In the genomic region with DNA sequence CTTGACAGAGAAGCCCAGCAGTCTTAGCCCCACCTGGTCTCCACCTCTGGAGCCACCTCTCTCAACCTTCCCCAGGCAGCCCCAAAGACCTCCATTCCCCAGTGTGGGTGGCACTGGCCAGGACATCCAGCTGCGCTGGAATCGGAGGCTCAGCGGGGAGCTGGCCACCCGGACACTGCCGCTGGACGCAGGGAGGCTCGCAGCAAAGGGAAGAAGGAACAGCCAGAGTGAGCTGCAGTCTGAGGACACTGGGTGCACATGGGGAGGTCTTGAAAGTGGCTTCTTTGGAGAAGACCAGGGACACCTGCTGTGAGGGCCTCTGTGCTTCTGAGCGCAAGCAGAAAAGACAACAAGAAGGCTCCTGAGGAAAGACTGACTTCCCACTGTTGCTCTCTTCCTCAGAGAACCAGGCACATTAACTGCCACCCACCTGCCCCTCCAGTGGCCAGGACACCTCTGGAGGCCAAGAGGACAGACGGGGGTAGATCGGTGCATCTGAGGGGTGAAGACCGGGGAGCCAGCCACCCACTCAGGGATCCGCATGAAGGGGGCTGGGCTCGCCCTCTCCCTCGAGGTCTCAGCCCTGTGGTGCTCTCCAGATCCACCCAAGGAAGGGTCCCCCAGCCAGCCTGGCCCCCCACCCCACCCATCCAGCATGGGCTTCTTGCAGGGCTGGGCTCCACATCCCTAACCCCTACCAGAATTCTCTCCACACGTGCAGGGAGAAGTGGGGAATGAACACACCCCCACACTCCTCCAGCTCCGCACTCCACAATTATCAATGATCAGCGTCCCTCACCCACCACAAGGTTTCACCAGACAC, we compare ENCODE assay signal across 19 cellular contexts. TPM values are rescaled to one million over a fixed set of nuclear protein-coding genes. Genes with fewer than 3 reads are reported as not detected.
DNase-seq lines count a peak whose midpoint lies in the region; ATAC-seq and TF ChIP-seq lines count a peak whose summit lies in the region.
"Had no signal": no experiment of that assay in that cellular context is flagged by ENCODE, and none has a peak within 500 bp of the region (broad histone marks: within the 10 kb centered on the region; RNA-seq: fewer than 3 reads in every experiment).

No MANE protein-coding gene starts in this region.

- H3K9me3 ChIP-seq in T-helper 17 cell (ENCODE audit: control insufficient read depth, low read length, poor library complexity, severe bottlenecking), result no peaks in the 10 kb centered on the region
- H3K9me3 ChIP-seq in heart right ventricle, result no peaks in the 10 kb centered on the region
- no peaks in the 10 kb centered on the region for H3K9me3 ChIP-seq in psoas muscle
- no peaks in the 10 kb centered on the region for H3K9me3 ChIP-seq in hepatocyte (ENCODE audit: low read depth)
- no peaks in the 10 kb centered on the region for H3K9me3 ChIP-seq in esophagus squamous epithelium
- H3K9me3 ChIP-seq: A549, breast epithelium had no signal

- no peak overlapping the region for H3K4me2 ChIP-seq in hepatocyte

- H3K27me3 ChIP-seq in heart right ventricle (peaks cover 0 to 36% (median 19%) of the 10 kb centered on the region in 7 donors), psoas muscle (ENCODE audit: insufficient read depth in 3 of 3, low read length in 2 of 3) (peaks cover 0 to 11% (median 0%) of the 10 kb centered on the region in 3 donors), hepatocyte (peaks cover 46% of the 10 kb centered on the region), esophagus squamous epithelium (peaks cover 0 to 59% (median 0%) of the 10 kb centered on the region in 4 donors)

- H3K9me2 ChIP-seq in hepatocyte (replicated peaks; ENCODE audit: insufficient read depth), result no peaks in the 10 kb centered on the region

- H3K4me1 Mint-ChIP-seq in activated CD8-positive, alpha-beta T cell treated with anti-CD3 and anti-CD28 coated beads for 36 hours (ENCODE audit: low read depth), result peaks cover 7% of the 10 kb centered on the region
- peaks cover 6% of the 10 kb centered on the region for H3K4me1 Mint-ChIP-seq in activated CD8-positive, alpha-beta T cell treated with anti-CD3 and anti-CD28 coated beads, Interleukin-2, amount 10 ng/mL, durations not matched to agents 7 days and 5 days (ENCODE audit: low read depth)
- H3K4me1 Mint-ChIP-seq in T-helper 17 cell, result peaks cover 6% of the 10 kb centered on the region

- no peaks in the 10 kb centered on the region for H3K79me2 ChIP-seq in hepatocyte

- H3K9me3 Mint-ChIP-seq in activated CD8-positive, alpha-beta T cell treated with anti-CD3 and anti-CD28 coated beads for 36 hours, result no peaks in the 10 kb centered on the region
- H3K9me3 Mint-ChIP-seq in activated CD8-positive, alpha-beta T cell treated with anti-CD3 and anti-CD28 coated beads, Interleukin-2, amount 10 ng/mL, durations not matched to agents 7 days and 5 days (ENCODE audit: insufficient read depth), result no peaks in the 10 kb centered on the region
- H3K9me3 Mint-ChIP-seq: activated CD4-positive, alpha-beta memory T cell treated with anti-CD3 and anti-CD28 coated beads, Interleukin-2, amount 10 ng/mL, durations not matched to agents 7 days and 5 days; natural killer cell treated with Interleukin-12 subunit alpha and Interleukin-12 subunit beta and Interleukin-15 and Interleukin-18, amount 100 ng/mL, for 72 hours had no signal

- no peaks in the 10 kb centered on the region for H4K20me1 ChIP-seq in hepatocyte (ENCODE audit: insufficient read depth, poor library complexity, severe bottlenecking)

- CTCF ChIA-PET in activated CD8-positive, alpha-beta T cell treated with anti-CD3 and anti-CD28 coated beads for 36 hours (lab: Charles Lee), result no interaction called here
- CTCF ChIA-PET in activated CD8-positive, alpha-beta T cell treated with anti-CD3 and anti-CD28 coated beads, Interleukin-2, amount 10 ng/mL, durations not matched to agents 7 days and 5 days (lab: Charles Lee), result no interaction called here

- peak overlapping the region; percentile 56 to 96 (median 84) for H3K27ac ChIP-seq in heart right ventricle
- peak overlapping the region; percentile 98 for H3K27ac ChIP-seq in psoas muscle
- no peak overlapping the region for H3K27ac ChIP-seq in hepatocyte
- no peak overlapping the region for H3K27ac ChIP-seq in esophagus squamous epithelium
- H3K27ac ChIP-seq: A549, breast epithelium, SK-N-MC had no signal

- H3K4me3 ChIP-seq in heart right ventricle (peak overlapping the region in 7 of 10 donors; percentile 43 to 54 (median 50)), psoas muscle (peak overlapping the region; percentile 74), hepatocyte (no peak overlapping the region), esophagus squamous epithelium (no peak overlapping the region)
- H3K4me3 ChIP-seq: A549, lung, SK-N-MC had no signal

- peaks cover 28% of the 10 kb centered on the region for H3K27me3 Mint-ChIP-seq in activated CD8-positive, alpha-beta T cell treated with anti-CD3 and anti-CD28 coated beads for 36 hours
- peaks cover 39% of the 10 kb centered on the region for H3K27me3 Mint-ChIP-seq in activated CD8-positive, alpha-beta T cell treated with anti-CD3 and anti-CD28 coated beads, Interleukin-2, amount 10 ng/mL, durations not matched to agents 7 days and 5 days (ENCODE audit: low read depth)
- H3K27me3 Mint-ChIP-seq in T-helper 17 cell, result peaks cover 52% of the 10 kb centered on the region

- H3K36me3 Mint-ChIP-seq in activated CD8-positive, alpha-beta T cell treated with anti-CD3 and anti-CD28 coated beads for 36 hours (ENCODE audit: low read depth), result no peaks in the 10 kb centered on the region
- no peaks in the 10 kb centered on the region for H3K36me3 Mint-ChIP-seq in activated CD8-positive, alpha-beta T cell treated with anti-CD3 and anti-CD28 coated beads, Interleukin-2, amount 10 ng/mL, durations not matched to agents 7 days and 5 days (ENCODE audit: low read depth)
- H3K36me3 Mint-ChIP-seq in T-helper 17 cell (ENCODE audit: low read depth), result peaks cover 8% of the 10 kb centered on the region
- H3K36me3 Mint-ChIP-seq: natural killer cell treated with Interleukin-12 subunit alpha and Interleukin-12 subunit beta and Interleukin-15 and Interleukin-18, amount 100 ng/mL, for 72 hours had no signal

- no peak overlapping the region for H2AFZ ChIP-seq in hepatocyte

- TF ChIP-seq CTCF in activated CD8-positive, alpha-beta T cell treated with anti-CD3 and anti-CD28 coated beads for 36 hours (IDR thresholded peaks at IDR 0.05), result no peak
- no peak for TF ChIP-seq CTCF in heart right ventricle (IDR thresholded peaks at IDR 0.05)
- no peak for TF ChIP-seq CTCF in psoas muscle (IDR thresholded peaks at IDR 0.05)
- TF ChIP-seq CTCF in hepatocyte (IDR thresholded peaks at IDR 0.05; ENCODE audit: poor library complexity), result no peak
- no peak for TF ChIP-seq CTCF in esophagus squamous epithelium (IDR thresholded peaks at IDR 0.05)

- no peak for TF ChIP-seq POLR2A in esophagus squamous epithelium (IDR thresholded peaks at IDR 0.05)

- DNase-seq in activated CD8-positive, alpha-beta T cell treated with anti-CD3 and anti-CD28 coated beads for 36 hours, result no peak
- no peak for DNase-seq in activated CD8-positive, alpha-beta T cell treated with anti-CD3 and anti-CD28 coated beads, Interleukin-2, amount 10 ng/mL, durations not matched to agents 7 days and 5 days
- DNase-seq in T-helper 17 cell (no peak), heart right ventricle (no peak), psoas muscle (no peak), hepatocyte (ENCODE audit: low spot score) (no peak), esophagus squamous epithelium (lab: John Stamatoyannopoulos, UW) (no peak)
- DNase-seq: activated CD4-positive, alpha-beta memory T cell treated with anti-CD3 and anti-CD28 coated beads, Interleukin-2, amount 10 ng/mL, durations not matched to agents 7 days and 5 days; DND-41; effector memory CD4-positive, alpha-beta T cell; NCI-H1436; NCI-H345; trophoblast cell had no signal

- POLR2A ChIA-PET in activated CD8-positive, alpha-beta T cell treated with anti-CD3 and anti-CD28 coated beads for 36 hours (lab: Charles Lee), result no interaction called here
- POLR2A ChIA-PET in activated CD8-positive, alpha-beta T cell treated with anti-CD3 and anti-CD28 coated beads, Interleukin-2, amount 10 ng/mL, durations not matched to agents 7 days and 5 days (lab: Charles Lee), result interaction anchor here (0.8 kb wide), 1 partner anchor 384 kb away, joined by 5 read pairs; no protein-coding TSS in a partner anchor

- no peak for ATAC-seq in activated CD8-positive, alpha-beta T cell treated with anti-CD3 and anti-CD28 coated beads for 36 hours
- ATAC-seq in activated CD8-positive, alpha-beta T cell treated with anti-CD3 and anti-CD28 coated beads, Interleukin-2, amount 10 ng/mL, durations not matched to agents 7 days and 5 days, result no peak
- ATAC-seq in T-helper 17 cell (no peak), heart right ventricle (peak in 1 of 8 donors; percentile 12), psoas muscle (peak in 1 of 4 donors; percentile 6), HG02610 (IDR thresholded peaks at IDR 0.05; ENCODE audit: unreplicated experiment) (no peak)

- WGBS in heart right ventricle, 2 donors, result 79 to 86% methylated on average over 17 of the region's 17 CpGs
- 69 to 88% (median 70%) methylated on average over 16 to 17 of the region's 17 CpGs for WGBS in psoas muscle, 3 donors
- 85% methylated on average over 16 of the region's 17 CpGs for WGBS in hepatocyte (ENCODE audit: low lambda C conversion rate, missing lambda C conversion rate)
- WGBS in esophagus squamous epithelium, 2 donors, result 83 to 95% methylated on average over 4 to 8 of the region's 17 CpGs

- intact Hi-C loops in activated CD8-positive, alpha-beta T cell treated with anti-CD3 and anti-CD28 coated beads for 36 hours (cut with micrococcal nuclease), result no loop called here
- intact Hi-C loops in heart right ventricle (cut with DNase I) (loop anchor here in 2 of 10 donors (5.0 to 10.0 kb wide), 2 partner anchors 66 to 151 kb away; no protein-coding TSS in a partner anchor), psoas muscle (cut with DNase I) (loop anchor here (2.0 to 5.0 kb wide), 3 partner anchors 41 to 73 kb away; no protein-coding TSS in a partner anchor), esophagus squamous epithelium (cut with DNase I) (no loop called here)

- peak overlapping the region; percentile 37 for H3K4me3 Mint-ChIP-seq in activated CD8-positive, alpha-beta T cell treated with anti-CD3 and anti-CD28 coated beads for 36 hours
- no peak overlapping the region for H3K4me3 Mint-ChIP-seq in activated CD8-positive, alpha-beta T cell treated with anti-CD3 and anti-CD28 coated beads, Interleukin-2, amount 10 ng/mL, durations not matched to agents 7 days and 5 days
- H3K4me3 Mint-ChIP-seq in T-helper 17 cell, result peak overlapping the region; percentile 67
- H3K4me3 Mint-ChIP-seq: activated CD4-positive, alpha-beta memory T cell treated with anti-CD3 and anti-CD28 coated beads, Interleukin-2, amount 10 ng/mL, durations not matched to agents 7 days and 5 days; natural killer cell treated with Interleukin-12 subunit alpha and Interleukin-12 subunit beta and Interleukin-15 and Interleukin-18, amount 100 ng/mL, for 72 hours had no signal

- peaks cover 0 to 63% (median 14%) of the 10 kb centered on the region in 9 donors for H3K4me1 ChIP-seq in heart right ventricle
- H3K4me1 ChIP-seq in psoas muscle, result peaks cover 50% of the 10 kb centered on the region
- H3K4me1 ChIP-seq in hepatocyte (ENCODE audit: insufficient read depth), result no peaks in the 10 kb centered on the region
- peaks cover 0 to 17% (median 3%) of the 10 kb centered on the region in 3 donors for H3K4me1 ChIP-seq in esophagus squamous epithelium
- H3K4me1 ChIP-seq: breast epithelium had no signal

- H3K27ac Mint-ChIP-seq in activated CD8-positive, alpha-beta T cell treated with anti-CD3 and anti-CD28 coated beads for 36 hours, result no peak overlapping the region
- H3K27ac Mint-ChIP-seq in activated CD8-positive, alpha-beta T cell treated with anti-CD3 and anti-CD28 coated beads, Interleukin-2, amount 10 ng/mL, durations not matched to agents 7 days and 5 days, result no peak overlapping the region
- no peak overlapping the region for H3K27ac Mint-ChIP-seq in T-helper 17 cell
- H3K27ac Mint-ChIP-seq: activated CD4-positive, alpha-beta memory T cell treated with anti-CD3 and anti-CD28 coated beads, Interleukin-2, amount 10 ng/mL, durations not matched to agents 7 days and 5 days; natural killer cell treated with Interleukin-12 subunit alpha and Interleukin-12 subunit beta and Interleukin-15 and Interleukin-18, amount 100 ng/mL, for 72 hours had no signal

- H3K36me3 ChIP-seq in heart right ventricle (no peaks in the 10 kb centered on the region), psoas muscle (ENCODE audit: insufficient read depth in 1 of 2, low read depth in 1 of 2) (no peaks in the 10 kb centered on the region), hepatocyte (replicated peaks; ENCODE audit: insufficient read depth, low read depth) (no peaks in the 10 kb centered on the region), esophagus squamous epithelium (no peaks in the 10 kb centered on the region)
- H3K36me3 ChIP-seq: breast epithelium had no signal

RNA-seq across cellular contexts. Expression of gene CAMK2B, which starts 1.8 kb away (rescaled TPM):
- 1 to 10 TPM in 1 of 2 experiments, under 1 TPM in 1; 0.97 to 1.9 TPM for total RNA-seq in activated CD8-positive, alpha-beta T cell treated with anti-CD3 and anti-CD28 coated beads for 36 hours
- total RNA-seq in activated CD8-positive, alpha-beta T cell treated with anti-CD3 and anti-CD28 coated beads, Interleukin-2, amount 10 ng/mL, durations not matched to agents 7 days and 5 days, result not detected
- total RNA-seq in T-helper 17 cell (under 1 TPM in 1 of 2 donors, not detected in 1; 0.31 TPM), heart right ventricle (100 to 1,000 TPM in 6 of 10 donors, 10 to 100 TPM in 4; 70.6 to 152 (median 126) TPM), psoas muscle (10 to 100 TPM; 50.0 to 81.4 (median 67.2) TPM), hepatocyte (0.37 TPM in 1 of 2 replicates, not detected in the other), esophagus squamous epithelium (under 1 TPM; 0.26 to 0.95 (median 0.69) TPM)
- polyA plus RNA-seq in heart right ventricle (100 to 1,000 TPM in 1 of 2 donors, 10 to 100 TPM in 1; 30.8 to 107 TPM), psoas muscle (10 to 100 TPM; 14.5 to 24.3 (median 19.9) TPM), hepatocyte (1.7 TPM in 1 of 2 replicates, not detected in the other)

Comparison
In these comparisons a context has a peak if more than half of its experiments do, and no peak if none do; other contexts are left out.
1. H3K27ac ChIP-seq: peak in heart right ventricle (10 of 10) and psoas muscle (single experiment); none in hepatocyte (single experiment) and esophagus squamous epithelium (0 of 4).
2. H3K4me3 ChIP-seq: peak in heart right ventricle (7 of 10) and psoas muscle (single experiment); none in hepatocyte (single experiment) and esophagus squamous epithelium (0 of 4).
3. RNA of gene CAMK2B, which starts 1.8 kb away (total RNA-seq): 70.6 to 152 TPM in heart right ventricle and 50.0 to 81.4 TPM in psoas muscle; 0.97 to 1.9 TPM in activated CD8-positive, alpha-beta T cell treated with anti-CD3 and anti-CD28 coated beads for 36 hours, 0.26 to 0.95 TPM in esophagus squamous epithelium, 0.37 TPM in hepatocyte, 0.31 TPM in T-helper 17 cell and not detected in activated CD8-positive, alpha-beta T cell treated with anti-CD3 and anti-CD28 coated beads, Interleukin-2, amount 10 ng/mL, durations not matched to agents 7 days and 5 days; every median in the first group is over 10 times any median in the second.
4. intact Hi-C loops: an anchor here in psoas muscle (2.0 to 5.0 kb wide); none called in activated CD8-positive, alpha-beta T cell treated with anti-CD3 and anti-CD28 coated beads for 36 hours and esophagus squamous epithelium.